Comparison of ENCODE assay signal across 1 cellular context in the genomic region with DNA sequence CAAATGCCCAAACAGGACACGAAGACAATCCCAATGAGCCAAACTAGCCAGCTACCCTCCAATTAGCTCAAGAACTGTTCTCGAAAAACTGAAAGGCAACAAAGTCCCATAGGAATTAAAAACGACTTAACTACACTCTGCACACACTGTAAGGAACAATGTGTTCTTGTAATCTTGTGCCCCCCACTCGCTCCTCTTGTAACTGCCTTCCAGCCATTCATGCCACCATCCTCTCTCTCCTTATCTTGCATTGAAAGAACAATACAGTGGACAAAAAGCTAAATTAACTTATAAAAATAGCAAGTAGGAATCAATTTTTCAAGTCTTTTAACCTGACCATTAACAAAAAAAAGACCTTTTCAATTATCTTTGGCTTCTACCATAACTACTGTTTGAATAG.
A peak's percentile ranks its signal among the peaks of the same experiment; 100 is the strongest.
TF ChIP-seq lines count a peak whose summit lies in the region.

No MANE protein-coding gene starts in this region.

TF ChIP-seq in HEK293, 187 proteins besides CTCF, POLR2A, EP300 and RAD21 (continued from another document):
- TF ChIP-seq PRDM2 (tag by site-specific recombination; IDR thresholded peaks at IDR 0.05; ENCODE audit: borderline replicate concordance) (no peak), ZNF585B (tag by site-specific recombination; IDR thresholded peaks at IDR 0.05) (no peak), ZNF792 (tag by site-specific recombination; IDR thresholded peaks at IDR 0.05) (no peak)
- TF ChIP-seq, protein P1, sequence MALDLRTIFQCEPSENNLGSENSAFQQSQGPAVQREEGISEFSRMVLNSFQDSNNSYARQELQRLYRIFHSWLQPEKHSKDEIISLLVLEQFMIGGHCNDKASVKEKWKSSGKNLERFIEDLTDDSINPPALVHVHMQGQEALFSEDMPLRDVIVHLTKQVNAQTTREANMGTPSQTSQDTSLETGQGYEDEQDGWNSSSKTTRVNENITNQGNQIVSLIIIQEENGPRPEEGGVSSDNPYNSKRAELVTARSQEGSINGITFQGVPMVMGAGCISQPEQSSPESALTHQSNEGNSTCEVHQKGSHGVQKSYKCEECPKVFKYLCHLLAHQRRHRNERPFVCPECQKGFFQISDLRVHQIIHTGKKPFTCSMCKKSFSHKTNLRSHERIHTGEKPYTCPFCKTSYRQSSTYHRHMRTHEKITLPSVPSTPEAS (tag by site-specific recombination; IDR thresholded peaks at IDR 0.05): peak; percentile 38; the same call in 1 of the 2 replicates
- TF ChIP-seq, protein P2, sequence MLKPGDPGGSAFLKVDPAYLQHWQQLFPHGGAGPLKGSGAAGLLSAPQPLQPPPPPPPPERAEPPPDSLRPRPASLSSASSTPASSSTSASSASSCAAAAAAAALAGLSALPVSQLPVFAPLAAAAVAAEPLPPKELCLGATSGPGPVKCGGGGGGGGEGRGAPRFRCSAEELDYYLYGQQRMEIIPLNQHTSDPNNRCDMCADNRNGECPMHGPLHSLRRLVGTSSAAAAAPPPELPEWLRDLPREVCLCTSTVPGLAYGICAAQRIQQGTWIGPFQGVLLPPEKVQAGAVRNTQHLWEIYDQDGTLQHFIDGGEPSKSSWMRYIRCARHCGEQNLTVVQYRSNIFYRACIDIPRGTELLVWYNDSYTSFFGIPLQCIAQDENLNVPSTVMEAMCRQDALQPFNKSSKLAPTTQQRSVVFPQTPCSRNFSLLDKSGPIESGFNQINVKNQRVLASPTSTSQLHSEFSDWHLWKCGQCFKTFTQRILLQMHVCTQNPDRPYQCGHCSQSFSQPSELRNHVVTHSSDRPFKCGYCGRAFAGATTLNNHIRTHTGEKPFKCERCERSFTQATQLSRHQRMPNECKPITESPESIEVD (tag by site-specific recombination; IDR thresholded peaks at IDR 0.05): peak; percentile 54
